Comparison of ENCODE assay signal across 16 cellular contexts in the genomic region with DNA sequence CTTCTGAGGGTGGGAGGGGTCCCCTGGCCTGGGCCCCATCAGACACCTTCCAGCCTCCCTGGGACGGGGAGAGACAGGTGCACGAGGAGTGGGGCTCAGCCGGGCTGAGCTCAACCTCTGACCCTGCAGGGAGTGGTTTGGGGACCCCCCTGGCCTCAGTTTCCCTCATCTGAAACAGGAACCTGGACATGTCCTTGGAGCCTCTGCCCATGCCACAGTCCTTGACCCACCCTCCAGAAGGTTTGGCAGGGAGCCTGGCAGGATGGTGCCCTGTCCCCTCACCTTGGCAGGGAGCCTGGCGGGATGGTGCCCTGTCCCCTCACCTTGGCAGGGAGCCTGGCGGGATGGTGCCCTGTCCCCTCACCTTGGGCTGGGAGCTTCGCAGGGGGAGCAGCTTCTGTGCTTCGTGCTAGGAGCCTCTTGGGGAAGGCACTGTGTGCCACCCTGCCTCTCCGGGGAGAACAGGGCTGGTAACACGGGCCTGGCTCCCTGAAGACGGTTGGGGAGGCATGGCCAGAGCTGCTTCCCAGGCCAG. TPM values are rescaled to one million over a fixed set of nuclear protein-coding genes. Genes with fewer than 3 reads are reported as not detected.
DNase-seq lines count a peak whose midpoint lies in the region; ATAC-seq and TF ChIP-seq lines count a peak whose summit lies in the region.
"Had no signal": no experiment of that assay in that cellular context is flagged by ENCODE, and none has a peak within 500 bp of the region (broad histone marks: within the 10 kb centered on the region; RNA-seq: fewer than 3 reads in every experiment).

No MANE protein-coding gene starts in this region.

- TF ChIP-seq POLR2A in heart left ventricle (IDR thresholded peaks at IDR 0.05) (no peak), IMR-90 (IDR thresholded peaks at IDR 0.05; ENCODE audit: low read depth, low read length) (no peak)

- no peaks in the 10 kb centered on the region for H3K79me1 ChIP-seq in IMR-90 (ENCODE audit: low read depth in 1 of 2, low read length in 2 of 2)

- no peak overlapping the region for H3K9ac ChIP-seq in IMR-90 (ENCODE audit: low read depth, low read length)

- H3K9me3 ChIP-seq in heart left ventricle: no peaks in the 10 kb centered on the region
- H3K9me3 ChIP-seq in IMR-90 (ENCODE audit: control insufficient read depth, insufficient read depth, low read length): peaks cover 7% of the 10 kb centered on the region; the same call in 1 of the 2 replicates
- no peaks in the 10 kb centered on the region for H3K9me3 ChIP-seq in mucosa of descending colon
- no peaks in the 10 kb centered on the region for H3K9me3 ChIP-seq in tibial artery

- no peak overlapping the region for H2BK15ac ChIP-seq in IMR-90 (ENCODE audit: low read depth, low read length)

- intact Hi-C loops in heart left ventricle (cut with DNase I) (no loop called here), left cardiac atrium (cut with DNase I) (no loop called here), IMR-90 (cut with micrococcal nuclease) (no loop called here), mucosa of descending colon (cut with DNase I, micrococcal nuclease) (no loop called here), tibial artery (cut with DNase I; ENCODE audit: low total_unique reads) (no loop called here)

- no peak for ATAC-seq in heart left ventricle
- ATAC-seq in left cardiac atrium: no peak
- ATAC-seq in IMR-90 (ENCODE audit: low read depth): no peak
- ATAC-seq in mucosa of descending colon: no peak
- ATAC-seq in GM21619 (IDR thresholded peaks at IDR 0.05; ENCODE audit: unreplicated experiment): no peak
- ATAC-seq in GM19463 (IDR thresholded peaks at IDR 0.05; ENCODE audit: unreplicated experiment): no peak
- ATAC-seq: CD8-positive, alpha-beta T cell had no signal

- H3K36me3 ChIP-seq in heart left ventricle (no peaks in the 10 kb centered on the region), IMR-90 (ENCODE audit: control insufficient read depth, insufficient read depth, low read length) (no peaks in the 10 kb centered on the region), mucosa of descending colon (ENCODE audit: low read depth) (no peaks in the 10 kb centered on the region), tibial artery (no peaks in the 10 kb centered on the region)

- in situ Hi-C loops in IMR-90 (cut with MboI; ENCODE audit: low sequenced_read_pairs): no loop called here

- TF ChIP-seq CTCF in heart left ventricle (IDR thresholded peaks at IDR 0.05) (no peak), IMR-90 (conservative IDR thresholded peaks at IDR 0.05; ENCODE audit: low read depth, low read length) (no peak), mucosa of descending colon (IDR thresholded peaks at IDR 0.05) (no peak), tibial artery (IDR thresholded peaks at IDR 0.05) (no peak)

- POLR2A ChIA-PET in IMR-90 (lab: Charles Lee; ENCODE audit: unreplicated experiment): no interaction called here

- H2BK120ac ChIP-seq in IMR-90 (ENCODE audit: low read depth, low read length): no peak overlapping the region

- H3K27me3 ChIP-seq in heart left ventricle: no peaks in the 10 kb centered on the region
- peaks cover 25% of the 10 kb centered on the region; the same call in 1 of the 2 replicates for H3K27me3 ChIP-seq in IMR-90 (ENCODE audit: control insufficient read depth, insufficient read depth, low read length)
- no peaks in the 10 kb centered on the region for H3K27me3 ChIP-seq in tibial artery

- H3K14ac ChIP-seq in IMR-90 (replicated peaks; ENCODE audit: low read depth, low read length): no peak overlapping the region

- no peaks in the 10 kb centered on the region; the same call in 1 of the 2 replicates for H4K20me1 ChIP-seq in IMR-90 (ENCODE audit: insufficient read depth, low read length)

- H3K18ac ChIP-seq in IMR-90 (ENCODE audit: low read depth, low read length): no peak overlapping the region

- WGBS in heart left ventricle, 4 donors: 86 to 98% (median 89%) methylated on average over 6 to 10 of the region's 10 CpGs
- 93% methylated on average over 6 of the region's 10 CpGs; no CpG with 5 or more reads in 1 of the 2 experiments for WGBS in IMR-90 (ENCODE audit: extremely low coverage in 2 of 2, insufficient read length in 1 of 2), 2 experiments

- BruUV-seq in IMR-90 (replicated peaks; lab: Mats Ljungman, UMichigan): no TSS peak

- no peak overlapping the region for H3K23ac ChIP-seq in IMR-90 (ENCODE audit: low read depth, low read length)

- no peak overlapping the region for H4K5ac ChIP-seq in IMR-90 (ENCODE audit: low read depth, low read length)

- no peak overlapping the region for H2BK20ac ChIP-seq in IMR-90 (ENCODE audit: low read depth, low read length)

- no peak overlapping the region for H4K8ac ChIP-seq in IMR-90 (ENCODE audit: low read depth in 2 of 2, low read length in 2 of 2)

- H3K4me1 ChIP-seq in heart left ventricle (peaks cover 0 to 37% (median 12%) of the 10 kb centered on the region in 12 donors), IMR-90 (ENCODE audit: control insufficient read depth, insufficient read depth, low read length) (peaks cover 3% of the 10 kb centered on the region), mucosa of descending colon (ENCODE audit: low read depth) (no peaks in the 10 kb centered on the region), tibial artery (peaks cover 7 to 100% (median 83%) of the 10 kb centered on the region in 4 donors)

- peak in 3 of 5 donors; percentile 18 to 48 (median 33) for DNase-seq in heart left ventricle
- no peak for DNase-seq in left cardiac atrium
- no peak for DNase-seq in IMR-90
- peak in 2 of 3 donors; percentile 7 to 18 for DNase-seq in mucosa of descending colon
- no peak for DNase-seq in tibial artery
- no peak for DNase-seq in NCI-H1436 (lab: John Stamatoyannopoulos, UW)
- DNase-seq: ACHN; CD8-positive, alpha-beta T cell; COR-L47; DND-41; GDM1; HCEC 1CT; HFFc6 had no signal

- H3K4ac ChIP-seq in IMR-90 (ENCODE audit: low read depth, low read length): no peak overlapping the region

- no peak overlapping the region for H3K56ac ChIP-seq in IMR-90 (ENCODE audit: extremely low read depth, insufficient read depth, low read length)

- H2BK5ac ChIP-seq in IMR-90 (ENCODE audit: low read depth, low read length, poor library complexity, severe bottlenecking): no peak overlapping the region

- H2AK9ac ChIP-seq in IMR-90 (replicated peaks; ENCODE audit: low read depth, low read length, poor library complexity): no peak overlapping the region

- no peak overlapping the region for H3K4me2 ChIP-seq in IMR-90 (ENCODE audit: low read depth, low read length)

- H4K91ac ChIP-seq in IMR-90 (ENCODE audit: insufficient read depth, low read depth, low read length): no peak overlapping the region

- TF ChIP-seq RAD21 in IMR-90 (IDR thresholded peaks at IDR 0.05; ENCODE audit: low read length): no peak

- peak overlapping the region; percentile 11 for H2AFZ ChIP-seq in IMR-90 (replicated peaks; ENCODE audit: low read length, poor library complexity)

- no peaks in the 10 kb centered on the region for H3K9me1 ChIP-seq in IMR-90 (ENCODE audit: insufficient read depth, low read length)

- H3K4me3 ChIP-seq in heart left ventricle (no peak overlapping the region), IMR-90 (ENCODE audit: insufficient read depth, low read depth, low read length) (no peak overlapping the region), mucosa of descending colon (no peak overlapping the region), tibial artery (no peak overlapping the region)

- CTCF ChIA-PET in IMR-90 (lab: Yijun Ruan, JAX): interaction anchor here (1.0 kb wide), 1 partner anchor 12 kb away, joined by 3 read pairs; no protein-coding TSS in a partner anchor

- H3K27ac ChIP-seq in heart left ventricle: no peak overlapping the region
- no peak overlapping the region for H3K27ac ChIP-seq in IMR-90 (ENCODE audit: insufficient read depth, low read length)
- H3K27ac ChIP-seq in tibial artery: peak overlapping the region; percentile 75 to 78
- H3K27ac ChIP-seq: HL-60 had no signal

- no peak overlapping the region; the same call in 1 of the 2 replicates for H2AK5ac ChIP-seq in IMR-90 (ENCODE audit: low read depth, low read length)

- dilution Hi-C loops in IMR-90 (cut with HindIII; ENCODE audit: low sequenced_read_pairs, unreplicated experiment): no loop called here

TF ChIP-seq in IMR-90, 13 proteins besides CTCF, POLR2A, EP300 and RAD21:
- TF ChIP-seq MXI1 (IDR thresholded peaks at IDR 0.05; ENCODE audit: borderline replicate concordance, low read depth, low read length): no peak
- TF ChIP-seq MAFK (IDR thresholded peaks at IDR 0.05; ENCODE audit: low read depth, low read length): no peak
- no peak for TF ChIP-seq RFX5 (IDR thresholded peaks at IDR 0.05; ENCODE audit: low read depth, low read length)
- no peak for TF ChIP-seq FOS (IDR thresholded peaks at IDR 0.05; ENCODE audit: low read depth, low read length)
- TF ChIP-seq, protein P1, sequence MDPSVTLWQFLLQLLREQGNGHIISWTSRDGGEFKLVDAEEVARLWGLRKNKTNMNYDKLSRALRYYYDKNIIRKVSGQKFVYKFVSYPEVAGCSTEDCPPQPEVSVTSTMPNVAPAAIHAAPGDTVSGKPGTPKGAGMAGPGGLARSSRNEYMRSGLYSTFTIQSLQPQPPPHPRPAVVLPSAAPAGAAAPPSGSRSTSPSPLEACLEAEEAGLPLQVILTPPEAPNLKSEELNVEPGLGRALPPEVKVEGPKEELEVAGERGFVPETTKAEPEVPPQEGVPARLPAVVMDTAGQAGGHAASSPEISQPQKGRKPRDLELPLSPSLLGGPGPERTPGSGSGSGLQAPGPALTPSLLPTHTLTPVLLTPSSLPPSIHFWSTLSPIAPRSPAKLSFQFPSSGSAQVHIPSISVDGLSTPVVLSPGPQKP (IDR thresholded peaks at IDR 0.05; ENCODE audit: borderline replicate concordance, low read depth, low read length): no peak
- no peak for TF ChIP-seq CEBPB (IDR thresholded peaks at IDR 0.05; ENCODE audit: low read depth, low read length)

RNA-seq across cellular contexts. Expression of a gene that starts 58.3 kb away (rescaled TPM):
- total RNA-seq in heart left ventricle: 10 to 100 TPM; 38.5 to 53.1 (median 47.1) TPM
- polyA plus RNA-seq in heart left ventricle: 10 to 100 TPM; 63.8 to 77.8 TPM
- total RNA-seq in left cardiac atrium: 10 to 100 TPM; 26.1 to 28.6 TPM
- 10.4 and 17.5 TPM in 2 replicates for total RNA-seq in IMR-90 (2012; rRNA removed)
- 21.7 and 27.4 TPM in 2 replicates for polyA plus RNA-seq in IMR-90 (2012; rRNA removed)
- 29.5 and 45.6 TPM in 2 replicates for polyA plus RNA-seq in IMR-90 (2012; cell fraction: cytosol; rRNA removed)
- 26.6 and 28.5 TPM in 2 replicates for polyA plus RNA-seq in IMR-90 (2012; cell fraction: nucleus; rRNA removed; ENCODE audit: low replicate concordance)
- 10 to 100 TPM; 19.8 to 42.2 (median 20.9) TPM for total RNA-seq in mucosa of descending colon

Comparison
In these comparisons a context has a peak if more than half of its experiments do, and no peak if none do; other contexts are left out.
1. DNase-seq: peak in heart left ventricle (3 of 5) and mucosa of descending colon (2 of 3); none in left cardiac atrium (single experiment), IMR-90 (single experiment), tibial artery (0 of 2) and NCI-H1436 (single experiment).
2. H3K27ac ChIP-seq: peak in tibial artery (2 of 2); none in heart left ventricle (0 of 12) and IMR-90 (single experiment).